8 cellular contexts compared by ENCODE assay signal in genomic region chr22:37051629-37052385, GRCh38. TPM values are rescaled to one million over a fixed set of nuclear protein-coding genes. Genes with fewer than 3 reads are reported as not detected.
DNase-seq lines count a peak whose midpoint lies in the region; ATAC-seq and TF ChIP-seq lines count a peak whose summit lies in the region.

TSS of gene KCTD17 (plus strand) at chr22:37051742. CDS start at chr22:37051761, 19 bp downstream.

- TF ChIP-seq POLR2A in Raji (IDR thresholded peaks at IDR 0.05; ENCODE audit: insufficient read depth, low read depth, low read length) (peak; percentile 78), stomach (IDR thresholded peaks at IDR 0.05) (no peak)

- H3K4me1 ChIP-seq in foreskin keratinocyte, result no peaks in the 10 kb centered on the region
- peaks cover 5% of the 10 kb centered on the region for H3K4me1 ChIP-seq in neural progenitor cell
- H3K4me1 ChIP-seq in stomach, result peaks cover 23 to 37% (median 25%) of the 10 kb centered on the region in 4 donors

- ATAC-seq in HG03342 (IDR thresholded peaks at IDR 0.05; ENCODE audit: unreplicated experiment) (peak; percentile 80), foreskin keratinocyte (peak; percentile 73)

- peak within 1 kb of the TSS; percentile 90 for H3K4me3 Mint-ChIP-seq in neural progenitor cell

- no peak within 1 kb of the TSS for H3K9ac ChIP-seq in neural progenitor cell

- WGBS in stomach, 5 donors, result 6 to 18% (median 8%) methylated on average over 17 to 76 of the region's 76 CpGs

- H3F3A ChIP-seq in neural progenitor cell (ENCODE audit: low read depth), result peaks cover 8% of the 10 kb centered on the region

- H2AFZ ChIP-seq in neural progenitor cell (replicated peaks), result peak within 1 kb of the TSS; percentile 91

- peak within 1 kb of the TSS; percentile 91 for H3K4me2 ChIP-seq in neural progenitor cell

- no peaks in the 10 kb centered on the region for H3K36me3 Mint-ChIP-seq in neural progenitor cell

- no peak for TF ChIP-seq EP300 in stomach (IDR thresholded peaks at IDR 0.05)

- H3K9me3 ChIP-seq in neural progenitor cell (ENCODE audit: low read depth) (no peaks in the 10 kb centered on the region), stomach (no peaks in the 10 kb centered on the region)

- peak within 1 kb of the TSS; percentile 98 for H3K4me3 ChIP-seq in neural progenitor cell
- H3K4me3 ChIP-seq in stomach, result peak within 1 kb of the TSS; percentile 66 to 87 (median 70)

- peaks cover 15% of the 10 kb centered on the region for H3K4me1 Mint-ChIP-seq in neural progenitor cell

- no peaks in the 10 kb centered on the region for H3K27me3 Mint-ChIP-seq in neural progenitor cell (ENCODE audit: insufficient read depth, low read depth)

- no peaks in the 10 kb centered on the region for H3K9me3 Mint-ChIP-seq in neural progenitor cell

- TF ChIP-seq CTCF in foreskin keratinocyte (conservative IDR thresholded peaks at IDR 0.05) (peak; percentile 15), neural progenitor cell (IDR thresholded peaks at IDR 0.05) (no peak), stomach (IDR thresholded peaks at IDR 0.05) (no peak)

- peaks cover 5% of the 10 kb centered on the region for H4K20me1 ChIP-seq in neural progenitor cell (ENCODE audit: low read depth)

- peak within 1 kb of the TSS; percentile 81 for H3K27ac Mint-ChIP-seq in neural progenitor cell

- DNase-seq in NCI-H146 (lab: John Stamatoyannopoulos, UW) (peak; percentile 57), NCI-H146 treated with DMSO at 0.1 percent for 48 hours (lab: John Stamatoyannopoulos, UW; ENCODE audit: unreplicated experiment) (no peak), activated gamma-delta T cell (lab: John Stamatoyannopoulos, UW) (peak; percentile 56), foreskin keratinocyte (no peak), neural progenitor cell (ENCODE audit: low spot score) (peak; percentile 80), stomach (peak; percentile 70)

- H3K27me3 ChIP-seq in foreskin keratinocyte (no peaks in the 10 kb centered on the region), neural progenitor cell (peaks cover 12% of the 10 kb centered on the region), stomach (peaks cover 0 to 13% (median 0%) of the 10 kb centered on the region in 3 donors)

- H3K27ac ChIP-seq in foreskin keratinocyte (no peak within 1 kb of the TSS), neural progenitor cell (no peak within 1 kb of the TSS), stomach (peak within 1 kb of the TSS in 2 of 5 donors; percentile 36 to 44)

- no peaks in the 10 kb centered on the region for H3K79me2 ChIP-seq in neural progenitor cell (ENCODE audit: low read depth)

- H3K36me3 ChIP-seq in neural progenitor cell, result no peaks in the 10 kb centered on the region
- H3K36me3 ChIP-seq in stomach, result peaks cover 0 to 33% (median 24%) of the 10 kb centered on the region in 4 donors

- intact Hi-C loops in stomach (cut with DNase I; ENCODE audit: low total_unique reads), result no loop called here

RNA-seq across cellular contexts. Expression of gene KCTD17, which starts in this region (rescaled TPM):
- total RNA-seq in foreskin keratinocyte (19.6 and 24.7 TPM in 2 replicates), neural progenitor cell (ENCODE audit: low replicate concordance) (17.5 and 44.1 TPM in 2 replicates), stomach (10 to 100 TPM in 2 of 5 donors, 1 to 10 TPM in 3; 1.8 to 82.8 (median 5.9) TPM)
- polyA plus RNA-seq in foreskin keratinocyte (22.8 and 25.9 TPM in 2 replicates), stomach (10 to 100 TPM in 2 of 3 donors, 1 to 10 TPM in 1; 6.3 to 17.6 (median 12.1) TPM)

Comparison
In these comparisons a context has a peak if more than half of its experiments do, and no peak if none do; other contexts are left out.
1. DNase-seq: peak in NCI-H146 (single experiment), activated gamma-delta T cell (single experiment), neural progenitor cell (single experiment) and stomach (single experiment); none in NCI-H146 treated with DMSO at 0.1 percent for 48 hours (single experiment) and foreskin keratinocyte (0 of 2).